ENCODE assay signal across 8 cellular contexts in the genomic region with DNA sequence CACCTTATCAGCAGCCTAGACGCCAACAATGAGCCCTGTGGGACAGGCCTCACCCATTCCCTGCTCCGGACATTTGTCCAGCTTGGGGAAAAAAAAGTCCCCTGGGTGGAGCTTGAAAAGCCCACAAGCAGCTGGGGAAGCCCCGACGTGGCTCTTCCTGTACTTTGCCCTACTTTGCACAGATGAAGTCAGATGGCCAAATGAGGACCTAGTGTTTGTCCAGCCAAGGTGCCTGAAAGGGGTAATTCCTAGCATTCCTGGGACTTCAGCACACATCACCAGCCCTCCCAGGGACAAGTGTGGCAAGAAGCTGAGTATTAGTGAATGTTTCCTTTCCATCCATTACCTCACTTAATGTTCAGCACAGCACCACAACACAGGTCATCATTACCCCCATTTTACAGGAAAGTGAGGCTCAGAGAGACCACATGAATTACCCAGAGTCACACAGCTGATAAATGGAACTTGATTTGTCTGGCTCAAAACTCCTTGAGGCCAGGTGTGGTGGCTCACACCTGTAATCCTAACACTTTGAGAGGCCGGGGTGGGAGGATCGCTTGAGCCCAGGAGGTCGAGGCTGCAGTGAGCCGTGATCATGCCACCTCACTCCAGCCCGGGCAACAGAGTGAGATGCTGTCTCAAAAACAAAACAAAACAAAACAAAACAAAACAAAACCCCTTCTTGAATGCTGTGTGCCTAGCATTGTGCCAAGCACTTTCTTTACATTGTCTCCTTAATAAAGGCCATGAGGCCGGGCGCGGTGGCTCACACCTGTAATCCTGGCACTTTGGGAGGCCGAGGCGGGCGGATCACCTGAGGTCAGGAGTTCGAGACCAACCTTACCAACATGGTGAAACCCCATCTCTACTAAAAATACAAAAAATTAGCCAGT. TPM values are rescaled to one million over a fixed set of nuclear protein-coding genes. Genes with fewer than 3 reads are reported as not detected.
DNase-seq lines count a peak whose midpoint lies in the region; ATAC-seq and TF ChIP-seq lines count a peak whose summit lies in the region.
"Had no signal": no experiment of that assay in that cellular context is flagged by ENCODE, and none has a peak within 500 bp of the region (broad histone marks: within the 10 kb centered on the region; RNA-seq: fewer than 3 reads in every experiment).

No MANE protein-coding gene starts in this region.

- no peaks in the 10 kb centered on the region for H3K36me3 Mint-ChIP-seq in GM23338 (ENCODE audit: low read depth)

- H3K27ac ChIP-seq in GM23338 (ENCODE audit: low read depth) (no peak overlapping the region), temporal lobe (ENCODE audit: low read depth, low read length) (peak overlapping the region; percentile 13)

- no peaks in the 10 kb centered on the region for H4K20me1 ChIP-seq in GM23338 (replicated peaks; ENCODE audit: insufficient read depth)

- no peaks in the 10 kb centered on the region for H3K36me3 ChIP-seq in GM23338 (ENCODE audit: insufficient read depth)

- peaks cover 8% of the 10 kb centered on the region for H3K27me3 Mint-ChIP-seq in GM23338 (ENCODE audit: insufficient read depth, low read depth, poor library complexity)

- no peaks in the 10 kb centered on the region for H3K9me3 Mint-ChIP-seq in GM23338

- no peak for ATAC-seq in GM23338

- 0 out of 2 replicates have a peak overlapping the region, but pooled peaks have one; percentile 14 for H2AFZ ChIP-seq in GM23338

- H3K4me1 ChIP-seq in GM23338 (ENCODE audit: insufficient read depth): peaks cover 6% of the 10 kb centered on the region; the same call in 1 of the 2 replicates

- peaks cover 6% of the 10 kb centered on the region for H3K4me1 Mint-ChIP-seq in GM23338

- H3K27me3 ChIP-seq in GM23338 (ENCODE audit: insufficient read depth): no peaks in the 10 kb centered on the region

- no peak for DNase-seq in GM23338 (ENCODE audit: low spot score)
- peak; percentile 49 for DNase-seq in astrocyte of the spinal cord (ENCODE audit: low read depth, low spot score)
- peak; percentile 99 for DNase-seq in kidney tubule cell (ENCODE audit: low spot score)
- DNase-seq in stimulated activated CD4-positive, alpha-beta T cell treated with anti-CD3 and anti-CD28 coated beads, Interleukin-12 subunit alpha, Interleukin-12 subunit beta, amount 100 ng/mL, for 4 hours: no peak
- DNase-seq in DMS153 treated with DMSO at 0.1 percent for 48 hours (lab: John Stamatoyannopoulos, UW; ENCODE audit: unreplicated experiment): no peak
- DNase-seq in HUDEP-2 (lab: John Stamatoyannopoulos, UW; ENCODE audit: unreplicated experiment in 76 of 76): no peak
- DNase-seq: KBM-7 had no signal

- no peaks in the 10 kb centered on the region for H3K9me2 ChIP-seq in GM23338 (ENCODE audit: insufficient read depth)

- H3K4me3 ChIP-seq in GM23338 (no peak overlapping the region), astrocyte of the spinal cord (ENCODE audit: low read depth, low read length) (no peak overlapping the region)

- H3F3A ChIP-seq in GM23338 (replicated peaks; ENCODE audit: low read depth): no peaks in the 10 kb centered on the region

- H3K27ac Mint-ChIP-seq in GM23338: no peak overlapping the region

- TF ChIP-seq CTCF in GM23338 (conservative IDR thresholded peaks at IDR 0.05; ENCODE audit: low read depth in 2 of 2): no peak
- no peak for TF ChIP-seq CTCF in astrocyte of the spinal cord (IDR thresholded peaks at IDR 0.05; ENCODE audit: low read depth, low read length)

- no peak overlapping the region for H3K4me2 ChIP-seq in GM23338

- no peak overlapping the region for H3K4me3 Mint-ChIP-seq in GM23338

- H3K79me2 ChIP-seq in GM23338 (replicated peaks; ENCODE audit: insufficient read depth): no peaks in the 10 kb centered on the region

- in situ Hi-C loops in astrocyte of the spinal cord (cut with HindIII; ENCODE audit: low sequenced_read_pairs): no loop called here

TF ChIP-seq in GM23338, 12 proteins besides CTCF, POLR2A, EP300 and RAD21:
- TF ChIP-seq EZH2 (IDR thresholded peaks at IDR 0.05; ENCODE audit: low read depth, unreplicated experiment): no peak
- TF ChIP-seq NANOG (IDR thresholded peaks at IDR 0.05; ENCODE audit: borderline replicate concordance): no peak
- no peak for TF ChIP-seq JUNB (IDR thresholded peaks at IDR 0.05; ENCODE audit: unreplicated experiment)

RNA-seq across cellular contexts. Expression of a gene that starts 19.9 kb away (rescaled TPM):
- 2.1 and 6.1 TPM in 2 replicates for total RNA-seq in GM23338 (2014; rRNA removed; shearing (Covaris generic))
- 1.3 and 1.9 TPM in 2 replicates for polyA plus RNA-seq in GM23338 (2016; fragmentation: Nextera tagmentation; extraction: Ambion mirVana)
- 1.5 TPM for total RNA-seq in temporal lobe

RNA-seq across cellular contexts. Expression of a gene that starts 54.2 kb away (rescaled TPM):
- total RNA-seq in GM23338 (2014; rRNA removed; shearing (Covaris generic)): not detected in 2 replicates
- polyA plus RNA-seq in GM23338 (2016; fragmentation: Nextera tagmentation; extraction: Ambion mirVana): 0.19 and 0.42 TPM in 2 replicates
- total RNA-seq in temporal lobe: not detected

RNA-seq across cellular contexts. Expression of a gene that starts 59.4 kb away (rescaled TPM):
- total RNA-seq in GM23338 (2014; rRNA removed; shearing (Covaris generic)): 13.2 and 13.4 TPM in 2 replicates
- polyA plus RNA-seq in GM23338 (2016; fragmentation: Nextera tagmentation; extraction: Ambion mirVana): 10.3 and 10.9 TPM in 2 replicates
- 40.3 TPM for total RNA-seq in temporal lobe

Comparison
In these comparisons a context has a peak if more than half of its experiments do, and no peak if none do; other contexts are left out.
1. DNase-seq: peak in astrocyte of the spinal cord (single experiment) and kidney tubule cell (single experiment); none in GM23338 (single experiment), stimulated activated CD4-positive, alpha-beta T cell treated with anti-CD3 and anti-CD28 coated beads, Interleukin-12 subunit alpha, Interleukin-12 subunit beta, amount 100 ng/mL, for 4 hours (single experiment), DMS153 treated with DMSO at 0.1 percent for 48 hours (single experiment) and HUDEP-2 (0 of 76).